ENCODE assay signal across 8 cellular contexts in the genomic region with DNA sequence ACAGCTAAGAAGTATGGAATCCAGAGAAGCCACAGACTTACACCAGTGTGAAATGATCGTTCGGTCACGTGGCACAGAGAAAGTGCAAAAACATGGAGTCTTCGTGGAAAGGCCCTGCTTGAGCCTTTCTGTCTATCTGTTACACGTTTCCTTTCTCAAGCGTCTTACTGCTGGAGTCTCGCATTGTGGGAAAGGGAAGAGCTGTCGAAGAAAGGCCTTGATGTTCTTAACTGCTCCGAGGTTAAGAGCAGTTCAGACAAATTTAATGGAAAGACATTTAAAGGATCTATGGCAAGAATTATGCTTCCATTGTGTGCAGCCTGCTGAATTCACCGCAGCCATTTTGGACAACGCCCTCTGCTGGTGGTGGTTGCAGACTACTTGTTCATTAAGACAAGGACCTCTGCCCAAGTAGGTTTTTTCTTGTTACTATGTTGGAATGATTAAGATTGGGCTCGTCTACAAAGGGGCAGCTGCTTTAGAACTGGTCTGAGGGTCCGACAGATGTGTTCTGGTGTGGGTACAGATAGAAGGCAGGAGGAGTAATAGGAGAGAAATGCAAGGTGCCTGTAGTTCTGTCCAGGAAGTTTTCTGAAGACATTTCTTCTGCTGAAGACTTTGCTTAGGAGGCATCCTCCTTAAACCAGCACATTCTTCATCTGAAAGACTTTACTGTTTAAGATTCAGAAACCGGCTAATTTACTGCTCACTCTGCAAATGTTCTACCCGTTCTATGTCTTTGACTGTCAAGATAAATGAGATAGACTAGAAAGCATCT.
DNase-seq lines count a peak whose midpoint lies in the region; ATAC-seq and TF ChIP-seq lines count a peak whose summit lies in the region.

No MANE protein-coding gene starts in this region.

- H3K4me3 ChIP-seq in AG09309 (ENCODE audit: control insufficient read depth, low read depth, low read length), result no peak overlapping the region

- ATAC-seq in GM19351 (IDR thresholded peaks at IDR 0.05; ENCODE audit: unreplicated experiment) (peak; percentile 60), GM21576 (IDR thresholded peaks at IDR 0.05; ENCODE audit: unreplicated experiment) (no peak)

- DNase-seq in AG09309 (ENCODE audit: low read depth) (no peak), NCI-H1048 (lab: John Stamatoyannopoulos, UW) (peak; percentile 26), T-helper 2 cell (peak; percentile 17 to 80 (median 47)), amniotic stem cell (lab: John Stamatoyannopoulos, UW) (peak; percentile 21), iPS-NIHi11 (ENCODE audit: low spot score) (peak; percentile 75)
- peak; percentile 55 to 69 (median 56) for DNase-seq in stimulated activated CD4-positive, alpha-beta T cell treated with anti-CD3 and anti-CD28 coated beads, Interleukin-1b, Interleukin-23, amount 100 ng/mL, for 24 hours (ENCODE audit: low read depth in 4 of 4, low spot score in 1 of 4)

- TF ChIP-seq CTCF in AG09309 (IDR thresholded peaks at IDR 0.05; ENCODE audit: control insufficient read depth, insufficient read depth, low read depth, low read length, missing control alignments), result peak; percentile 67
